8 cellular contexts compared by ENCODE assay signal in genomic region chr7:5429253-5429856, GRCh38. TPM values are rescaled to one million over a fixed set of nuclear protein-coding genes. Genes with fewer than 3 reads are reported as not detected.
DNase-seq lines count a peak whose midpoint lies in the region; TF ChIP-seq lines count a peak whose summit lies in the region.

No MANE protein-coding gene starts in this region.

- DNase-seq in EH (ENCODE audit: low read depth) (peak; percentile 68), breast epithelium (ENCODE audit: low spot score in 2 of 2) (peak; percentile 69 to 80), kidney tubule cell (ENCODE audit: low spot score) (peak; percentile 53), NCI-H2196 treated with DMSO at 0.1 percent for 48 hours (lab: John Stamatoyannopoulos, UW; ENCODE audit: unreplicated experiment) (no peak)
- DNase-seq in activated CD4-positive, alpha-beta T cell treated with anti-CD3 and anti-CD28 coated beads, Interleukin-2, amount 50 U/mL, for 1 hour = no peak
- no peak for DNase-seq in activated CD4-positive, CD25-positive, alpha-beta regulatory T cell treated with anti-CD3 and anti-CD28 coated beads, Interleukin-2, amount 50 U/mL, for 72 hours

- H3K27ac ChIP-seq in breast epithelium (peak overlapping the region; percentile 99), stomach smooth muscle (ENCODE audit: low read length) (peak overlapping the region; percentile 97)

- no peak for TF ChIP-seq POLR2A in breast epithelium (IDR thresholded peaks at IDR 0.05)

- TF ChIP-seq EP300 in Ishikawa (IDR thresholded peaks at IDR 0.05; ENCODE audit: borderline replicate concordance) = peak; percentile 43; the same call in 1 of the 2 replicates

- H3K36me3 ChIP-seq in breast epithelium (no peaks in the 10 kb centered on the region), stomach smooth muscle (ENCODE audit: control insufficient read depth in 2 of 2, insufficient read depth in 2 of 2, low read length in 2 of 2) (peaks cover 0 to 4% of the 10 kb centered on the region in 2 donors)

- H3K4me1 ChIP-seq in breast epithelium (peaks cover 0 to 7% of the 10 kb centered on the region in 2 donors), stomach smooth muscle (ENCODE audit: control insufficient read depth, insufficient read depth, low read length) (peaks cover 35% of the 10 kb centered on the region)

- H3K9me3 ChIP-seq in breast epithelium (peaks cover 0 to 5% of the 10 kb centered on the region in 2 donors), stomach smooth muscle (ENCODE audit: control insufficient read depth in 2 of 2, low read length in 2 of 2) (peaks cover 0 to 5% of the 10 kb centered on the region in 2 donors)

- peak overlapping the region; percentile 93 to 98 (median 95) for H3K4me3 ChIP-seq in breast epithelium
- peak overlapping the region; percentile 88 to 90 for H3K4me3 ChIP-seq in stomach smooth muscle (ENCODE audit: low read length in 2 of 2)

- intact Hi-C loops in breast epithelium (cut with DNase I; ENCODE audit: low total_unique reads) = no loop called here

- peak overlapping the region; percentile 77 to 84 for H3K9ac ChIP-seq in stomach smooth muscle (ENCODE audit: low read length in 2 of 2)

- no peak for TF ChIP-seq CTCF in breast epithelium (IDR thresholded peaks at IDR 0.05)

- TF ChIP-seq RAD21 in Ishikawa (IDR thresholded peaks at IDR 0.05; ENCODE audit: low read depth) = no peak

- no peaks in the 10 kb centered on the region for H3K27me3 ChIP-seq in breast epithelium
- no peaks in the 10 kb centered on the region for H3K27me3 ChIP-seq in stomach smooth muscle (ENCODE audit: control insufficient read depth in 1 of 2, insufficient read depth in 2 of 2, low read length in 2 of 2)

TF ChIP-seq in Ishikawa, 13 proteins besides CTCF, POLR2A, EP300 and RAD21:
- TF ChIP-seq TCF12 (IDR thresholded peaks at IDR 0.05; ENCODE audit: low read depth) (peak; percentile 14), FOXM1 (IDR thresholded peaks at IDR 0.05; ENCODE audit: borderline replicate concordance, low read depth) (no peak), ZBTB7A (IDR thresholded peaks at IDR 0.05; ENCODE audit: low read depth) (no peak), MAX (IDR thresholded peaks at IDR 0.05) (no peak; the same call in 1 of the 2 replicates), REST (IDR thresholded peaks at IDR 0.05; ENCODE audit: low read depth) (no peak), CREB1 (IDR thresholded peaks at IDR 0.05; ENCODE audit: low read depth) (no peak), CEBPB (IDR thresholded peaks at IDR 0.05) (no peak), EGR1 (IDR thresholded peaks at IDR 0.05) (no peak), YY1 (IDR thresholded peaks at IDR 0.05; ENCODE audit: low read depth) (no peak), NFIC (IDR thresholded peaks at IDR 0.05) (no peak; the same call in 1 of the 2 replicates), USF1 (IDR thresholded peaks at IDR 0.05) (no peak), TAF1 (IDR thresholded peaks at IDR 0.05; ENCODE audit: low read depth) (peak; percentile 20; the same call in 1 of the 2 replicates), TEAD4 (IDR thresholded peaks at IDR 0.05) (peak; percentile 76)

RNA-seq across cellular contexts. Expression of gene TNRC18, which starts 5.7 kb away (rescaled TPM):
- 10 to 100 TPM; 32.2 to 72.4 (median 36.9) TPM for total RNA-seq in breast epithelium

Comparison
In these comparisons a context has a peak if more than half of its experiments do, and no peak if none do; other contexts are left out.
1. DNase-seq: peak in EH (single experiment), breast epithelium (2 of 2) and kidney tubule cell (single experiment); none in NCI-H2196 treated with DMSO at 0.1 percent for 48 hours (single experiment), activated CD4-positive, alpha-beta T cell treated with anti-CD3 and anti-CD28 coated beads, Interleukin-2, amount 50 U/mL, for 1 hour (single experiment) and activated CD4-positive, CD25-positive, alpha-beta regulatory T cell treated with anti-CD3 and anti-CD28 coated beads, Interleukin-2, amount 50 U/mL, for 72 hours (single experiment).